Comparison of ENCODE assay signal across 2 cellular contexts in genomic region chr7:70793060-70793459, GRCh38.
TF ChIP-seq lines count a peak whose summit lies in the region.

No MANE protein-coding gene starts in this region.

TF ChIP-seq in H1, 55 proteins besides CTCF, POLR2A, EP300 and RAD21:
- TF ChIP-seq, protein P1, sequence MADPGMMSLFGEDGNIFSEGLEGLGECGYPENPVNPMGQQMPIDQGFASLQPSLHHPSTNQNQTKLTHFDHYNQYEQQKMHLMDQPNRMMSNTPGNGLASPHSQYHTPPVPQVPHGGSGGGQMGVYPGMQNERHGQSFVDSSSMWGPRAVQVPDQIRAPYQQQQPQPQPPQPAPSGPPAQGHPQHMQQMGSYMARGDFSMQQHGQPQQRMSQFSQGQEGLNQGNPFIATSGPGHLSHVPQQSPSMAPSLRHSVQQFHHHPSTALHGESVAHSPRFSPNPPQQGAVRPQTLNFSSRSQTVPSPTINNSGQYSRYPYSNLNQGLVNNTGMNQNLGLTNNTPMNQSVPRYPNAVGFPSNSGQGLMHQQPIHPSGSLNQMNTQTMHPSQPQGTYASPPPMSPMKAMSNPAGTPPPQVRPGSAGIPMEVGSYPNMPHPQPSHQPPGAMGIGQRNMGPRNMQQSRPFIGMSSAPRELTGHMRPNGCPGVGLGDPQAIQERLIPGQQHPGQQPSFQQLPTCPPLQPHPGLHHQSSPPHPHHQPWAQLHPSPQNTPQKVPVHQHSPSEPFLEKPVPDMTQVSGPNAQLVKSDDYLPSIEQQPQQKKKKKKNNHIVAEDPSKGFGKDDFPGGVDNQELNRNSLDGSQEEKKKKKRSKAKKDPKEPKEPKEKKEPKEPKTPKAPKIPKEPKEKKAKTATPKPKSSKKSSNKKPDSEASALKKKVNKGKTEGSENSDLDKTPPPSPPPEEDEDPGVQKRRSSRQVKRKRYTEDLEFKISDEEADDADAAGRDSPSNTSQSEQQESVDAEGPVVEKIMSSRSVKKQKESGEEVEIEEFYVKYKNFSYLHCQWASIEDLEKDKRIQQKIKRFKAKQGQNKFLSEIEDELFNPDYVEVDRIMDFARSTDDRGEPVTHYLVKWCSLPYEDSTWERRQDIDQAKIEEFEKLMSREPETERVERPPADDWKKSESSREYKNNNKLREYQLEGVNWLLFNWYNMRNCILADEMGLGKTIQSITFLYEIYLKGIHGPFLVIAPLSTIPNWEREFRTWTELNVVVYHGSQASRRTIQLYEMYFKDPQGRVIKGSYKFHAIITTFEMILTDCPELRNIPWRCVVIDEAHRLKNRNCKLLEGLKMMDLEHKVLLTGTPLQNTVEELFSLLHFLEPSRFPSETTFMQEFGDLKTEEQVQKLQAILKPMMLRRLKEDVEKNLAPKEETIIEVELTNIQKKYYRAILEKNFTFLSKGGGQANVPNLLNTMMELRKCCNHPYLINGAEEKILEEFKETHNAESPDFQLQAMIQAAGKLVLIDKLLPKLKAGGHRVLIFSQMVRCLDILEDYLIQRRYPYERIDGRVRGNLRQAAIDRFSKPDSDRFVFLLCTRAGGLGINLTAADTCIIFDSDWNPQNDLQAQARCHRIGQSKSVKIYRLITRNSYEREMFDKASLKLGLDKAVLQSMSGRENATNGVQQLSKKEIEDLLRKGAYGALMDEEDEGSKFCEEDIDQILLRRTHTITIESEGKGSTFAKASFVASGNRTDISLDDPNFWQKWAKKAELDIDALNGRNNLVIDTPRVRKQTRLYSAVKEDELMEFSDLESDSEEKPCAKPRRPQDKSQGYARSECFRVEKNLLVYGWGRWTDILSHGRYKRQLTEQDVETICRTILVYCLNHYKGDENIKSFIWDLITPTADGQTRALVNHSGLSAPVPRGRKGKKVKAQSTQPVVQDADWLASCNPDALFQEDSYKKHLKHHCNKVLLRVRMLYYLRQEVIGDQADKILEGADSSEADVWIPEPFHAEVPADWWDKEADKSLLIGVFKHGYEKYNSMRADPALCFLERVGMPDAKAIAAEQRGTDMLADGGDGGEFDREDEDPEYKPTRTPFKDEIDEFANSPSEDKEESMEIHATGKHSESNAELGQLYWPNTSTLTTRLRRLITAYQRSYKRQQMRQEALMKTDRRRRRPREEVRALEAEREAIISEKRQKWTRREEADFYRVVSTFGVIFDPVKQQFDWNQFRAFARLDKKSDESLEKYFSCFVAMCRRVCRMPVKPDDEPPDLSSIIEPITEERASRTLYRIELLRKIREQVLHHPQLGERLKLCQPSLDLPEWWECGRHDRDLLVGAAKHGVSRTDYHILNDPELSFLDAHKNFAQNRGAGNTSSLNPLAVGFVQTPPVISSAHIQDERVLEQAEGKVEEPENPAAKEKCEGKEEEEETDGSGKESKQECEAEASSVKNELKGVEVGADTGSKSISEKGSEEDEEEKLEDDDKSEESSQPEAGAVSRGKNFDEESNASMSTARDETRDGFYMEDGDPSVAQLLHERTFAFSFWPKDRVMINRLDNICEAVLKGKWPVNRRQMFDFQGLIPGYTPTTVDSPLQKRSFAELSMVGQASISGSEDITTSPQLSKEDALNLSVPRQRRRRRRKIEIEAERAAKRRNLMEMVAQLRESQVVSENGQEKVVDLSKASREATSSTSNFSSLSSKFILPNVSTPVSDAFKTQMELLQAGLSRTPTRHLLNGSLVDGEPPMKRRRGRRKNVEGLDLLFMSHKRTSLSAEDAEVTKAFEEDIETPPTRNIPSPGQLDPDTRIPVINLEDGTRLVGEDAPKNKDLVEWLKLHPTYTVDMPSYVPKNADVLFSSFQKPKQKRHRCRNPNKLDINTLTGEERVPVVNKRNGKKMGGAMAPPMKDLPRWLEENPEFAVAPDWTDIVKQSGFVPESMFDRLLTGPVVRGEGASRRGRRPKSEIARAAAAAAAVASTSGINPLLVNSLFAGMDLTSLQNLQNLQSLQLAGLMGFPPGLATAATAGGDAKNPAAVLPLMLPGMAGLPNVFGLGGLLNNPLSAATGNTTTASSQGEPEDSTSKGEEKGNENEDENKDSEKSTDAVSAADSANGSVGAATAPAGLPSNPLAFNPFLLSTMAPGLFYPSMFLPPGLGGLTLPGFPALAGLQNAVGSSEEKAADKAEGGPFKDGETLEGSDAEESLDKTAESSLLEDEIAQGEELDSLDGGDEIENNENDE (IDR thresholded peaks at IDR 0.05; ENCODE audit: insufficient replicate concordance, low read length) = peak; percentile 12
- TF ChIP-seq, protein P2, sequence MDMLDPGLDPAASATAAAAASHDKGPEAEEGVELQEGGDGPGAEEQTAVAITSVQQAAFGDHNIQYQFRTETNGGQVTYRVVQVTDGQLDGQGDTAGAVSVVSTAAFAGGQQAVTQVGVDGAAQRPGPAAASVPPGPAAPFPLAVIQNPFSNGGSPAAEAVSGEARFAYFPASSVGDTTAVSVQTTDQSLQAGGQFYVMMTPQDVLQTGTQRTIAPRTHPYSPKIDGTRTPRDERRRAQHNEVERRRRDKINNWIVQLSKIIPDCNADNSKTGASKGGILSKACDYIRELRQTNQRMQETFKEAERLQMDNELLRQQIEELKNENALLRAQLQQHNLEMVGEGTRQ (IDR thresholded peaks at IDR 0.05; ENCODE audit: low read length) = no peak
TF ChIP-seq in H1: peak in this region for 1.

TF ChIP-seq in neural cell, 6 proteins besides CTCF, POLR2A, EP300 and RAD21 (continued from another document):
- TF ChIP-seq REST (IDR thresholded peaks at IDR 0.05; ENCODE audit: borderline replicate concordance) = no peak
- TF ChIP-seq EZH2 (IDR thresholded peaks at IDR 0.05; ENCODE audit: borderline replicate concordance, insufficient read depth, low read length, poor library complexity, severe bottlenecking) = no peak
- TF ChIP-seq SMC3 (conservative IDR thresholded peaks at IDR 0.05; ENCODE audit: poor library complexity) = no peak
